9 cellular contexts compared by ENCODE assay signal in genomic region chr5:78907255-78907886, GRCh38.
DNase-seq lines count a peak whose midpoint lies in the region; ATAC-seq and TF ChIP-seq lines count a peak whose summit lies in the region.
"Had no signal": no experiment of that assay in that cellular context is flagged by ENCODE, and none has a peak within 500 bp of the region (broad histone marks: within the 10 kb centered on the region; RNA-seq: fewer than 3 reads in every experiment).

No MANE protein-coding gene starts in this region.

- H3K4me3 Mint-ChIP-seq in stimulated activated memory B cell treated with anti-CD40 and anti-IgM and Interleukin-4, amounts not matched to agents 10 μg/mL and 1 μg/mL and 100 μg/mL, for 72 hours: no peak overlapping the region
- H3K4me3 Mint-ChIP-seq: activated naive CD4-positive, alpha-beta T cell treated with anti-CD3 and anti-CD28 coated beads, Interleukin-2, amount 50 U/mL, for 24 hours had no signal

- intact Hi-C loops in Right ventricle myocardium superior (cut with DNase I): loop anchor here (10.0 kb wide), 1 partner anchor 253 kb away; no protein-coding TSS in a partner anchor

- ATAC-seq in Right ventricle myocardium superior (ENCODE audit: poor library complexity) (peak; percentile 75), GM18873 (IDR thresholded peaks at IDR 0.05; ENCODE audit: low FRiP score, unreplicated experiment) (no peak)
- peak; percentile 60 for ATAC-seq in stimulated activated memory B cell treated with anti-CD40 and anti-IgM and Interleukin-4, amounts not matched to agents 10 μg/mL and 1 μg/mL and 100 μg/mL, for 72 hours

- no peaks in the 10 kb centered on the region for H3K27me3 Mint-ChIP-seq in stimulated activated memory B cell treated with anti-CD40 and anti-IgM and Interleukin-4, amounts not matched to agents 10 μg/mL and 1 μg/mL and 100 μg/mL, for 72 hours
- H3K27me3 Mint-ChIP-seq: activated naive CD4-positive, alpha-beta T cell treated with anti-CD3 and anti-CD28 coated beads, Interleukin-2, amount 50 U/mL, for 24 hours had no signal

- in situ Hi-C loops in GM13977 (cut with MboI; ENCODE audit: low pct_unique_long_range_greater_than_20kb, low sequenced_read_pairs, unreplicated experiment): no loop called here

- no peak for TF ChIP-seq CTCF in GM13977 (IDR thresholded peaks at IDR 0.05; ENCODE audit: extremely low read depth, insufficient read depth, missing control alignments)

- H3K36me3 Mint-ChIP-seq in stimulated activated memory B cell treated with anti-CD40 and anti-IgM and Interleukin-4, amounts not matched to agents 10 μg/mL and 1 μg/mL and 100 μg/mL, for 72 hours: peaks cover 11% of the 10 kb centered on the region

- DNase-seq in GM13977 (ENCODE audit: low spot score) (peak; percentile 13), SIG-M5 (lab: John Stamatoyannopoulos, UW) (peak; percentile 71), Right ventricle myocardium superior (peak; percentile 50), mesenteric fat pad (ENCODE audit: low spot score) (no peak), HT-29 (ENCODE audit: low spot score) (no peak), NCI-H446 treated with DMSO at 0.1 percent for 48 hours (lab: John Stamatoyannopoulos, UW) (no peak)

- peaks cover 62% of the 10 kb centered on the region for H3K4me1 Mint-ChIP-seq in stimulated activated memory B cell treated with anti-CD40 and anti-IgM and Interleukin-4, amounts not matched to agents 10 μg/mL and 1 μg/mL and 100 μg/mL, for 72 hours
- H3K4me1 Mint-ChIP-seq: activated naive CD4-positive, alpha-beta T cell treated with anti-CD3 and anti-CD28 coated beads, Interleukin-2, amount 50 U/mL, for 24 hours had no signal

- no peaks in the 10 kb centered on the region for H3K9me3 Mint-ChIP-seq in stimulated activated memory B cell treated with anti-CD40 and anti-IgM and Interleukin-4, amounts not matched to agents 10 μg/mL and 1 μg/mL and 100 μg/mL, for 72 hours
- H3K9me3 Mint-ChIP-seq: activated naive CD4-positive, alpha-beta T cell treated with anti-CD3 and anti-CD28 coated beads, Interleukin-2, amount 50 U/mL, for 24 hours had no signal

- peak overlapping the region; percentile 66 for H3K27ac Mint-ChIP-seq in stimulated activated memory B cell treated with anti-CD40 and anti-IgM and Interleukin-4, amounts not matched to agents 10 μg/mL and 1 μg/mL and 100 μg/mL, for 72 hours
- H3K27ac Mint-ChIP-seq: activated naive CD4-positive, alpha-beta T cell treated with anti-CD3 and anti-CD28 coated beads, Interleukin-2, amount 50 U/mL, for 24 hours had no signal

Comparison
In these comparisons a context has a peak if more than half of its experiments do, and no peak if none do; other contexts are left out.
1. DNase-seq: peak in GM13977 (single experiment), SIG-M5 (single experiment) and Right ventricle myocardium superior (single experiment); none in mesenteric fat pad (single experiment), HT-29 (single experiment) and NCI-H446 treated with DMSO at 0.1 percent for 48 hours (single experiment).